1 cellular context compared by ENCODE assay signal in the genomic region with DNA sequence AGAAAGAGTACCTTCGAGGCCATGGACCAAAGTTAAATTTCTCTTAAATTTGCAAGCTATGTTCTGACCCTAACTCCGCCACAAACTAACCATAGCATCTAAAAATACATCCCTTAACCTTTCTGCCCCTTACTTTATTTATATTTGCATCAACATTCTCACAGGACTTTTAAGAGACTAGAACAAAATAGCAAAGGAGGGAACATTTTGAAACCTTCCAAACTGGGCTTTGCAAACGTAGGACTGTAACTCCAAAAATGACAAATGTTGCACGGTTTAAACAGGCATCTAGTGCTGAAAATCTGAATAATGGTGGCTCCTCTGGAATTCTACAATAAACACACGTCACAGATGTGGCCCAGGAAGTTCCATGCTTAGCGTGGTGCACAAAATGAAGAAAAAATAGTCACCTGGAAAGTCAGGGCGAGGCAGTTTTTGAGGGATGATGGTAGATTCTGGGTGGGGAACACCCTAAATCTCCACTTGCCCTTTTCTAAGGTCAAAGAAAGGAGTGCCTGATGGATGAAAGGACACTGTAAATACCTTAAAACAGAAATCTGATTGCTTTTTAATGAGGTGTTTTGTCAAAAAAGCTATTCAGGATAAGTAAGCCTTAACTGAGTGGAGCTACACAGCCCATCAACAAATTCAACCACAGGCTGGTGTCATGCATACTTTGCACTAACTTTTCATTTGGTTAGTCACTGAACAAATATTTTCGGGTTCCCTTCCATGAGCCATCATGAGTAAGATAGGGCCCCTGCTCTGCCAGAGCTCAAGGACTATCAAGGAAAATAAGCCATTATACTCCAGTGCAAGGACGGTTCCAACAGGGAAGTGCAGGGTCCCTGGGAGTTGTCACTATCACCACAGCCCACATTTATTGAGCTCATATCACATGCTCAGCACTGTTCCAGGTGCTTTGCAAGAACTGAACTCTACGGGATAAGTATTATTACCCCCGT.
TF ChIP-seq lines count a peak whose summit lies in the region.

No MANE protein-coding gene starts in this region.

TF ChIP-seq in A549, 52 proteins besides CTCF, POLR2A, EP300 and RAD21 (continued from another document):
- TF ChIP-seq, protein P1, sequence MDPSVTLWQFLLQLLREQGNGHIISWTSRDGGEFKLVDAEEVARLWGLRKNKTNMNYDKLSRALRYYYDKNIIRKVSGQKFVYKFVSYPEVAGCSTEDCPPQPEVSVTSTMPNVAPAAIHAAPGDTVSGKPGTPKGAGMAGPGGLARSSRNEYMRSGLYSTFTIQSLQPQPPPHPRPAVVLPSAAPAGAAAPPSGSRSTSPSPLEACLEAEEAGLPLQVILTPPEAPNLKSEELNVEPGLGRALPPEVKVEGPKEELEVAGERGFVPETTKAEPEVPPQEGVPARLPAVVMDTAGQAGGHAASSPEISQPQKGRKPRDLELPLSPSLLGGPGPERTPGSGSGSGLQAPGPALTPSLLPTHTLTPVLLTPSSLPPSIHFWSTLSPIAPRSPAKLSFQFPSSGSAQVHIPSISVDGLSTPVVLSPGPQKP (IDR thresholded peaks at IDR 0.05; ENCODE audit: low read depth, low read length) = no peak
- TF ChIP-seq FOSL2 (IDR thresholded peaks at IDR 0.05) (peak; percentile 57), FOSL2 (CRISPR knock-in tag; IDR thresholded peaks at IDR 0.05) (peak; percentile 84), PHF8 (IDR thresholded peaks at IDR 0.05; ENCODE audit: borderline replicate concordance, low read depth) (no peak), ZFP36 (IDR thresholded peaks at IDR 0.05; ENCODE audit: borderline replicate concordance, partially characterized antibody) (no peak), MAFK (IDR thresholded peaks at IDR 0.05; ENCODE audit: partially characterized antibody) (no peak), FOSB (CRISPR knock-in tag; IDR thresholded peaks at IDR 0.05) (no peak), NPAS2 (CRISPR knock-in tag; IDR thresholded peaks at IDR 0.05; ENCODE audit: borderline replicate concordance) (no peak), NR3C1 (IDR thresholded peaks at IDR 0.05) (no peak), TP53 (CRISPR knock-in tag; IDR thresholded peaks at IDR 0.05) (no peak), HOXB5 (CRISPR knock-in tag; IDR thresholded peaks at IDR 0.05) (no peak), CHD4 (IDR thresholded peaks at IDR 0.05; ENCODE audit: borderline replicate concordance) (no peak), GATA3 (IDR thresholded peaks at IDR 0.05; ENCODE audit: borderline replicate concordance) (peak; percentile 62; the same call in 1 of the 2 replicates), MAZ (IDR thresholded peaks at IDR 0.05; ENCODE audit: borderline replicate concordance, low read depth, low read length) (no peak), JUNB (IDR thresholded peaks at IDR 0.05) (peak; percentile 60), SREBF2 (IDR thresholded peaks at IDR 0.05) (no peak), RARB (CRISPR knock-in tag; IDR thresholded peaks at IDR 0.05) (no peak), ESRRA (IDR thresholded peaks at IDR 0.05; ENCODE audit: borderline replicate concordance, low read length) (no peak), POLR2AphosphoS2 (conservative IDR thresholded peaks at IDR 0.05; ENCODE audit: low read length) (no peak), JUN (IDR thresholded peaks at IDR 0.05) (no peak), ZNF302 (CRISPR knock-in tag; IDR thresholded peaks at IDR 0.05) (no peak)
- TF ChIP-seq, protein P2, sequence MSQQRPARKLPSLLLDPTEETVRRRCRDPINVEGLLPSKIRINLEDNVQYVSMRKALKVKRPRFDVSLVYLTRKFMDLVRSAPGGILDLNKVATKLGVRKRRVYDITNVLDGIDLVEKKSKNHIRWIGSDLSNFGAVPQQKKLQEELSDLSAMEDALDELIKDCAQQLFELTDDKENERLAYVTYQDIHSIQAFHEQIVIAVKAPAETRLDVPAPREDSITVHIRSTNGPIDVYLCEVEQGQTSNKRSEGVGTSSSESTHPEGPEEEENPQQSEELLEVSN (IDR thresholded peaks at IDR 0.05; ENCODE audit: borderline replicate concordance, low read depth) = no peak
- TF ChIP-seq, protein P3, sequence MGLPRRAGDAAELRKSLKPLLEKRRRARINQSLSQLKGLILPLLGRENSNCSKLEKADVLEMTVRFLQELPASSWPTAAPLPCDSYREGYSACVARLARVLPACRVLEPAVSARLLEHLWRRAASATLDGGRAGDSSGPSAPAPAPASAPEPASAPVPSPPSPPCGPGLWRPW (IDR thresholded peaks at IDR 0.05) = no peak
- TF ChIP-seq, protein P4, sequence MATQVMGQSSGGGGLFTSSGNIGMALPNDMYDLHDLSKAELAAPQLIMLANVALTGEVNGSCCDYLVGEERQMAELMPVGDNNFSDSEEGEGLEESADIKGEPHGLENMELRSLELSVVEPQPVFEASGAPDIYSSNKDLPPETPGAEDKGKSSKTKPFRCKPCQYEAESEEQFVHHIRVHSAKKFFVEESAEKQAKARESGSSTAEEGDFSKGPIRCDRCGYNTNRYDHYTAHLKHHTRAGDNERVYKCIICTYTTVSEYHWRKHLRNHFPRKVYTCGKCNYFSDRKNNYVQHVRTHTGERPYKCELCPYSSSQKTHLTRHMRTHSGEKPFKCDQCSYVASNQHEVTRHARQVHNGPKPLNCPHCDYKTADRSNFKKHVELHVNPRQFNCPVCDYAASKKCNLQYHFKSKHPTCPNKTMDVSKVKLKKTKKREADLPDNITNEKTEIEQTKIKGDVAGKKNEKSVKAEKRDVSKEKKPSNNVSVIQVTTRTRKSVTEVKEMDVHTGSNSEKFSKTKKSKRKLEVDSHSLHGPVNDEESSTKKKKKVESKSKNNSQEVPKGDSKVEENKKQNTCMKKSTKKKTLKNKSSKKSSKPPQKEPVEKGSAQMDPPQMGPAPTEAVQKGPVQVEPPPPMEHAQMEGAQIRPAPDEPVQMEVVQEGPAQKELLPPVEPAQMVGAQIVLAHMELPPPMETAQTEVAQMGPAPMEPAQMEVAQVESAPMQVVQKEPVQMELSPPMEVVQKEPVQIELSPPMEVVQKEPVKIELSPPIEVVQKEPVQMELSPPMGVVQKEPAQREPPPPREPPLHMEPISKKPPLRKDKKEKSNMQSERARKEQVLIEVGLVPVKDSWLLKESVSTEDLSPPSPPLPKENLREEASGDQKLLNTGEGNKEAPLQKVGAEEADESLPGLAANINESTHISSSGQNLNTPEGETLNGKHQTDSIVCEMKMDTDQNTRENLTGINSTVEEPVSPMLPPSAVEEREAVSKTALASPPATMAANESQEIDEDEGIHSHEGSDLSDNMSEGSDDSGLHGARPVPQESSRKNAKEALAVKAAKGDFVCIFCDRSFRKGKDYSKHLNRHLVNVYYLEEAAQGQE (IDR thresholded peaks at IDR 0.05) = no peak
- TF ChIP-seq, protein P5, sequence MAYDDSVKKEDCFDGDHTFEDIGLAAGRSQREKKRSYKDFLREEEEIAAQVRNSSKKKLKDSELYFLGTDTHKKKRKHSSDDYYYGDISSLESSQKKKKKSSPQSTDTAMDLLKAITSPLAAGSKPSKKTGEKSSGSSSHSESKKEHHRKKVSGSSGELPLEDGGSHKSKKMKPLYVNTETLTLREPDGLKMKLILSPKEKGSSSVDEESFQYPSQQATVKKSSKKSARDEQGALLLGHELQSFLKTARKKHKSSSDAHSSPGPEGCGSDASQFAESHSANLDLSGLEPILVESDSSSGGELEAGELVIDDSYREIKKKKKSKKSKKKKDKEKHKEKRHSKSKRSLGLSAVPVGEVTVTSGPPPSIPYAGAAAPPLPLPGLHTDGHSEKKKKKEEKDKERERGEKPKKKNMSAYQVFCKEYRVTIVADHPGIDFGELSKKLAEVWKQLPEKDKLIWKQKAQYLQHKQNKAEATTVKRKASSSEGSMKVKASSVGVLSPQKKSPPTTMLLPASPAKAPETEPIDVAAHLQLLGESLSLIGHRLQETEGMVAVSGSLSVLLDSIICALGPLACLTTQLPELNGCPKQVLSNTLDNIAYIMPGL (CRISPR knock-in tag; IDR thresholded peaks at IDR 0.05; ENCODE audit: borderline replicate concordance) = no peak
